35 cellular contexts compared by ENCODE assay signal in genomic region chr10:97931041-97931440, GRCh38.
"Had no signal": no experiment of that assay in that cellular context is flagged by ENCODE, and none has a peak within 500 bp of the region (broad histone marks: within the 10 kb centered on the region; RNA-seq: fewer than 3 reads in every experiment).

No MANE protein-coding gene starts in this region.

- DNase-seq: Karpas-422, Kasumi-1, MG63, MM.1S, MV-4-11, NCI-H1048, NCI-H1092, NCI-H1092 treated with DMSO at 0.1 percent for 48 hours, NCI-H1105, NCI-H1105 treated with DMSO at 0.1 percent for 48 hours, NCI-H1417, NCI-H1417 treated with DMSO at 0.1 percent for 48 hours, NCI-H1436, NCI-H1436 treated with DMSO at 0.1 percent for 48 hours, NCI-H146, NCI-H1694, NCI-H1694 treated with DMSO at 0.1 percent for 48 hours, NCI-H187, NCI-H187 treated with DMSO at 0.1 percent for 48 hours, NCI-H1930, NCI-H2029, NCI-H2029 treated with DMSO at 0.1 percent for 48 hours, NCI-H2081, NCI-H2081 treated with DMSO at 0.1 percent for 48 hours, NCI-H2107, NCI-H2171, NCI-H2171 treated with DMSO at 0.1 percent for 48 hours, NCI-H2227 treated with DMSO at 0.1 percent for 48 hours, NCI-H226, NCI-H345, NCI-H446, NCI-H446 treated with DMSO at 0.1 percent for 48 hours, NCI-H510A, NCI-H510A treated with DMSO at 0.1 percent for 48 hours, NCI-H524 had no signal

- H3K9me3 ChIP-seq: MG63 had no signal

- H3K27me3 ChIP-seq: MG63 had no signal

- H3K36me3 ChIP-seq: MG63 had no signal

- H3K4me3 ChIP-seq: MG63 had no signal
